Comparison of ENCODE assay signal across 8 cellular contexts in genomic region chr2:138637686-138638085, GRCh38.
"Had no signal": no experiment of that assay in that cellular context is flagged by ENCODE, and none has a peak within 500 bp of the region (broad histone marks: within the 10 kb centered on the region; RNA-seq: fewer than 3 reads in every experiment).

No MANE protein-coding gene starts in this region.

- H3K27ac Mint-ChIP-seq: HFFc6 had no signal

- H3K4me3 ChIP-seq: GM23248, HAP-1 had no signal

- H3K4me3 Mint-ChIP-seq: HFFc6 had no signal

- DNase-seq: GM23248, GOT3, H7, HFFc6, IMR-90, KBM-7 had no signal

- H3K4me1 ChIP-seq: HAP-1 had no signal

- H3K36me3 ChIP-seq: HAP-1 had no signal

- H3K9me3 Mint-ChIP-seq: HFFc6 had no signal

- H3K27ac ChIP-seq: GM23248, KMS-11 had no signal

- H3K9me3 ChIP-seq: HAP-1 had no signal
